Comparison of ENCODE assay signal across 10 cellular contexts in genomic region chr10:106175760-106176377, GRCh38.
A peak's percentile ranks its signal among the peaks of the same experiment; 100 is the strongest.
DNase-seq lines count a peak whose midpoint lies in the region; ATAC-seq and TF ChIP-seq lines count a peak whose summit lies in the region.
"Had no signal": no experiment of that assay in that cellular context is flagged by ENCODE, and none has a peak within 500 bp of the region (broad histone marks: within the 10 kb centered on the region; RNA-seq: fewer than 3 reads in every experiment).

No MANE protein-coding gene starts in this region.

- H3K4me3 ChIP-seq in Panc1 (ENCODE audit: low read depth in 2 of 2, low read length in 2 of 2), result no peak overlapping the region
- no peak overlapping the region for H3K4me3 ChIP-seq in sigmoid colon
- H3K4me3 ChIP-seq in aorta (ENCODE audit: low read length in 2 of 2), result no peak overlapping the region

- POLR2A ChIA-PET in Panc1 (lab: Charles Lee), result no interaction called here

- peak; percentile 64; the same call in 1 of the 2 replicates for TF ChIP-seq CTCF in Panc1 (IDR thresholded peaks at IDR 0.05)
- peak; percentile 68 for TF ChIP-seq CTCF in glutamatergic neuron (IDR thresholded peaks at IDR 0.05; ENCODE audit: partially characterized antibody, unreplicated experiment)
- peak in 1 of 4 experiments; percentile 12 for TF ChIP-seq CTCF in sigmoid colon (IDR thresholded peaks at IDR 0.05)

- H3K36me3 ChIP-seq in Panc1 (ENCODE audit: control insufficient read depth, insufficient read depth, low read length) (no peaks in the 10 kb centered on the region), sigmoid colon (no peaks in the 10 kb centered on the region), aorta (ENCODE audit: control insufficient read depth in 1 of 2, insufficient read depth in 2 of 2, low read length in 1 of 2) (no peaks in the 10 kb centered on the region)

- CTCF ChIA-PET in Panc1 (lab: Charles Lee), result no interaction called here

- intact Hi-C loops in Panc1 (cut with micrococcal nuclease; ENCODE audit: unreplicated experiment) (loop anchor here (1.0 to 10.0 kb wide), 2 partner anchors 226 to 381 kb away; no protein-coding TSS in a partner anchor), sigmoid colon (cut with DNase I) (loop anchor here (10.0 kb wide), 1 partner anchor 221 kb away; no protein-coding TSS in a partner anchor), aorta (cut with DNase I) (loop anchor here in 1 of 2 donors (10.0 kb wide), 1 partner anchor 221 kb away; no protein-coding TSS in a partner anchor)

- H3K4me3 Mint-ChIP-seq in glutamatergic neuron (ENCODE audit: unreplicated experiment), result no peak overlapping the region
- H3K4me3 Mint-ChIP-seq: IgD-negative memory B cell had no signal

- H3K9me3 ChIP-seq in Panc1 (ENCODE audit: control insufficient read depth, insufficient read depth, low read depth, low read length) (no peaks in the 10 kb centered on the region), sigmoid colon (no peaks in the 10 kb centered on the region), aorta (ENCODE audit: control insufficient read depth, low read length) (no peaks in the 10 kb centered on the region)

- DNase-seq in A172 (ENCODE audit: low spot score) (peak; percentile 13), Panc1 (ENCODE audit: low read depth, low spot score) (peak; percentile 7), glutamatergic neuron (no peak), sigmoid colon (no peak), aorta (no peak), mesenteric fat pad (ENCODE audit: low spot score) (no peak)
- DNase-seq: activated CD8-positive, alpha-beta memory T cell treated with anti-CD3 and anti-CD28 coated beads, Interleukin-2, amount 50 U/mL, for 48 hours had no signal

- H3K27me3 ChIP-seq in Panc1 (ENCODE audit: control insufficient read depth, insufficient read depth, low read length) (no peaks in the 10 kb centered on the region; the same call in 1 of the 2 replicates), sigmoid colon (no peaks in the 10 kb centered on the region), aorta (ENCODE audit: control insufficient read depth in 1 of 2, insufficient read depth in 2 of 2, low read length in 1 of 2) (no peaks in the 10 kb centered on the region)

- TF ChIP-seq EP300 in sigmoid colon (IDR thresholded peaks at IDR 0.05), result no peak

- H3K27ac ChIP-seq in Panc1 (ENCODE audit: low read length) (no peak overlapping the region), sigmoid colon (no peak overlapping the region), aorta (ENCODE audit: low read depth in 1 of 2, low read length in 2 of 2) (no peak overlapping the region)

- no peaks in the 10 kb centered on the region for H3K36me3 Mint-ChIP-seq in glutamatergic neuron (ENCODE audit: unreplicated experiment)
- H3K36me3 Mint-ChIP-seq: IgD-negative memory B cell had no signal

- WGBS in sigmoid colon, 2 donors, result 47 to 60% methylated on average over 5 of the region's 5 CpGs
- 49 to 52% methylated on average over 5 of the region's 5 CpGs for WGBS in aorta, 2 donors

- no TSS peak for BruUV-seq in Panc1 (replicated peaks; lab: Mats Ljungman, UMichigan)

- no peaks in the 10 kb centered on the region for H3K27me3 Mint-ChIP-seq in glutamatergic neuron (ENCODE audit: unreplicated experiment)
- H3K27me3 Mint-ChIP-seq: IgD-negative memory B cell had no signal

- H3K4me1 Mint-ChIP-seq in glutamatergic neuron (ENCODE audit: low read depth, unreplicated experiment), result peaks cover 9% of the 10 kb centered on the region
- H3K4me1 Mint-ChIP-seq: IgD-negative memory B cell had no signal

- peak overlapping the region; percentile 52 for H3K27ac Mint-ChIP-seq in glutamatergic neuron (ENCODE audit: unreplicated experiment)
- H3K27ac Mint-ChIP-seq: IgD-negative memory B cell had no signal

- H3K4me1 ChIP-seq in Panc1 (ENCODE audit: control insufficient read depth, insufficient read depth, low read length), result no peaks in the 10 kb centered on the region
- H3K4me1 ChIP-seq in sigmoid colon, result no peaks in the 10 kb centered on the region
- H3K4me1 ChIP-seq in aorta (ENCODE audit: control insufficient read depth in 1 of 2, insufficient read depth in 2 of 2, low read length in 2 of 2), result no peaks in the 10 kb centered on the region

- in situ Hi-C loops in Panc1 (cut with HindIII; ENCODE audit: low pct_unique_long_range_greater_than_20kb, low sequenced_read_pairs), result no loop called here

- peak; percentile 54 for ATAC-seq in GM18511 (IDR thresholded peaks at IDR 0.05; ENCODE audit: unreplicated experiment)
- ATAC-seq in Panc1, result no peak
- no peak for ATAC-seq in aorta (ENCODE audit: low FRiP score)
- ATAC-seq in HG03354 (IDR thresholded peaks at IDR 0.05; ENCODE audit: poor library complexity, severe bottlenecking, unreplicated experiment), result no peak

- no peaks in the 10 kb centered on the region for H3K9me3 Mint-ChIP-seq in glutamatergic neuron (ENCODE audit: unreplicated experiment)

- TF ChIP-seq POLR2A in sigmoid colon (IDR thresholded peaks at IDR 0.05), result no peak

Comparison
In these comparisons a context has a peak if more than half of its experiments do, and no peak if none do; other contexts are left out.
1. DNase-seq: peak in A172 (single experiment) and Panc1 (single experiment); none in glutamatergic neuron (single experiment), sigmoid colon (single experiment), aorta (0 of 2) and mesenteric fat pad (single experiment).